ENCODE assay signal across 16 cellular contexts in the genomic region with DNA sequence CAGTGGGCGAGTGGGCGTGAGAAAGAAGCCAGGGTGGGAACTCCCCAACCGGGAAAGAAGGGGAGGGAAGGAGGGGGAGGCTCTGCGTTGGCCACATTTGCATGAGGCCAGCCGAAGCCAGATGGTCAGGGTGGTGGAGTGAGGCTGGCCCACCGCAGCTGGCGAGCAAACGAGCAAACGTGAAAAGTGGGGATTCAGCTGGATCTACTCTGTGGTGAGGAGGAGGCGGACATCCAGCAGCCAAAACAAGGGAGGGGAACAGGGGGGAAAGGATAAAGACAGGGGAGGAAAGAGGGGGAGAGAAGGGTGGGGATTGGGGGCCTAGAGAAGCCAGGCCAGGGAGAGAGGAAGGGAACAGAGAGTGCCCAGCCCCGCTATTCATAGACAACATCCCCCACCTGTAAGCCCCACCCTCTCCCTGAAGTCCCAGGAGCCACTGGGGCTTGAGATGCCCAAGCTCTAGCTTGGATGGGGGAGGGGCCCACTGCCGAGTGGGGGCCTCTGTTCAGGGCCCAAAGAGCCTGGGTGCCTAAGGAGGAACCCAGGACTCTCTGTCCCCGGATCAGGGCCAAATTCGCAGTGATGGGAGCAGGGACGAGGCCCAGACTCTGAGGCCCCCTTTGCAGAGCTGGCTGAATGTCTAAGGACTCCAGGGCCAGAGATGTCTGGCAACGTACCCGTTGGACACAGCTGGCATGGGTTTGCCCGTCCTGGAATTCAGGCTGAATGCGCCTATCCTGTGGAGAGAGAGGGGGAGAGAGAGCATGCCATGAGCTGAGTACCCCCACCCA. TPM values are rescaled to one million over a fixed set of nuclear protein-coding genes. Genes with fewer than 3 reads are reported as not detected.
DNase-seq lines count a peak whose midpoint lies in the region; ATAC-seq and TF ChIP-seq lines count a peak whose summit lies in the region.
"Had no signal": no experiment of that assay in that cellular context is flagged by ENCODE, and none has a peak within 500 bp of the region (broad histone marks: within the 10 kb centered on the region; RNA-seq: fewer than 3 reads in every experiment).

No MANE protein-coding gene starts in this region.

- H4K20me1 ChIP-seq in BLaER1 treated with 17β-estradiol and CSF1 and Interleukin-3, amounts not matched to agents 10 nM and 100 nM = no peaks in the 10 kb centered on the region; a peak in 3 of 22 replicates
- no peaks in the 10 kb centered on the region for H4K20me1 ChIP-seq in neural cell (ENCODE audit: insufficient read depth)

- TF ChIP-seq EP300 in neural cell (conservative IDR thresholded peaks at IDR 0.05; ENCODE audit: poor library complexity, severe bottlenecking) = no peak

- H3K4me3 ChIP-seq in BLaER1 treated with 17β-estradiol and CSF1 and Interleukin-3, amounts not matched to agents 10 nM and 100 nM = no peak overlapping the region
- H3K4me3 ChIP-seq in dorsolateral prefrontal cortex (no peak overlapping the region), neural cell (ENCODE audit: low read length) (no peak overlapping the region), spleen (no peak overlapping the region)
- H3K4me3 ChIP-seq: gastrocnemius medialis had no signal

- intact Hi-C loops in dorsolateral prefrontal cortex (cut with DNase I) = loop anchor here in 1 of 2 donors (5.0 kb wide), 1 partner anchor 43 kb away; the partner anchor contains the start of gene CPNE5
- intact Hi-C loops in spleen (cut with DNase I; ENCODE audit: low total_unique reads) = no loop called here

- H3K27ac ChIP-seq in BLaER1 treated with 17β-estradiol and CSF1 and Interleukin-3, amounts not matched to agents 10 nM and 100 nM = no peak overlapping the region
- H3K27ac ChIP-seq in dorsolateral prefrontal cortex = peak overlapping the region in 55 of 59 donors; percentile 10 to 90 (median 73)
- H3K27ac ChIP-seq in neural cell (ENCODE audit: low read length) = no peak overlapping the region
- H3K27ac ChIP-seq in spleen = no peak overlapping the region
- H3K27ac ChIP-seq: gastrocnemius medialis, VCaP had no signal

- H3K9me2 ChIP-seq in neural cell (ENCODE audit: insufficient read depth, low read length) = no peaks in the 10 kb centered on the region

- no peak overlapping the region for H2AFZ ChIP-seq in neural cell (ENCODE audit: low read depth, low read length)

- no peak for TF ChIP-seq POLR2A in spleen (IDR thresholded peaks at IDR 0.05)

- TF ChIP-seq CTCF in dorsolateral prefrontal cortex (IDR thresholded peaks at IDR 0.05 in 54 of 56, conservative IDR thresholded peaks at IDR 0.05 in 2 of 56; ENCODE audit: low read depth in 1 of 56, partially characterized antibody in 56 of 56) (no peak), neural cell (IDR thresholded peaks at IDR 0.05; ENCODE audit: poor library complexity, severe bottlenecking) (no peak), spleen (IDR thresholded peaks at IDR 0.05 in 8 of 11, conservative IDR thresholded peaks at IDR 0.05 in 3 of 11) (no peak)

- ATAC-seq in HG03025 (IDR thresholded peaks at IDR 0.05; ENCODE audit: low FRiP score, unreplicated experiment) = no peak
- ATAC-seq: gastrocnemius medialis; left lobe of liver; naive thymus-derived CD8-positive, alpha-beta T cell had no signal

- 51 to 75% (median 70%) methylated on average over 19 of the region's 19 CpGs for WGBS in spleen, 5 donors

- H3F3A ChIP-seq in neural cell (ENCODE audit: insufficient read depth, low read length, poor library complexity, severe bottlenecking) = no peaks in the 10 kb centered on the region

- peak; percentile 69 for DNase-seq in NCI-H2227 (lab: John Stamatoyannopoulos, UW; ENCODE audit: unreplicated experiment)
- DNase-seq in dorsolateral prefrontal cortex = peak in 8 of 10 donors; percentile 26 to 70 (median 58)
- DNase-seq in islet precursor cell = no peak
- no peak for DNase-seq in spleen
- no peak for DNase-seq in activated CD8-positive, alpha-beta memory T cell treated with anti-CD3 and anti-CD28 coated beads for 24 hours
- DNase-seq: activated naive CD4-positive, alpha-beta T cell treated with anti-CD3 and anti-CD28 coated beads, Interleukin-2, amount 10 ng/mL, durations not matched to agents 7 days and 5 days; COR-L47; gastrocnemius medialis; MM.1S; naive thymus-derived CD8-positive, alpha-beta T cell; small intestine had no signal

- no peaks in the 10 kb centered on the region for H3K9me3 ChIP-seq in BLaER1 treated with 17β-estradiol and CSF1 and Interleukin-3, amounts not matched to agents 10 nM and 100 nM (replicated peaks in 1 of 11)
- H3K9me3 ChIP-seq in neural cell (ENCODE audit: low read length) (no peaks in the 10 kb centered on the region), spleen (no peaks in the 10 kb centered on the region)
- H3K9me3 ChIP-seq: gastrocnemius medialis had no signal

- peaks cover 5 to 22% (median 11%) of the 10 kb centered on the region in 10 experiments; a peak in 18 of 20 replicates for H3K4me1 ChIP-seq in BLaER1 treated with 17β-estradiol and CSF1 and Interleukin-3, amounts not matched to agents 10 nM and 100 nM
- peaks cover 0 to 22% (median 5%) of the 10 kb centered on the region in 6 donors for H3K4me1 ChIP-seq in spleen
- H3K4me1 ChIP-seq: gastrocnemius medialis had no signal

- 0 out of 22 replicates have a peak overlapping the region, but pooled peaks of 1 of the 11 experiments have one; percentile 17 for H3K9ac ChIP-seq in BLaER1 treated with 17β-estradiol and CSF1 and Interleukin-3, amounts not matched to agents 10 nM and 100 nM
- H3K9ac ChIP-seq in neural cell (ENCODE audit: low read length) = peak overlapping the region; percentile 30

- H3K4me2 ChIP-seq in BLaER1 treated with 17β-estradiol and CSF1 and Interleukin-3, amounts not matched to agents 10 nM and 100 nM = peak overlapping the region; percentile 27 to 49 (median 42); a peak in 20 of 22 replicates
- no peak overlapping the region for H3K4me2 ChIP-seq in neural cell (ENCODE audit: low read length)

- H3K36me3 ChIP-seq in BLaER1 treated with 17β-estradiol and CSF1 and Interleukin-3, amounts not matched to agents 10 nM and 100 nM = no peaks in the 10 kb centered on the region
- no peaks in the 10 kb centered on the region for H3K36me3 ChIP-seq in neural cell (ENCODE audit: insufficient read depth, low read length)
- H3K36me3 ChIP-seq in spleen = no peaks in the 10 kb centered on the region
- H3K36me3 ChIP-seq: gastrocnemius medialis had no signal

- H3K27me3 ChIP-seq in BLaER1 treated with 17β-estradiol and CSF1 and Interleukin-3, amounts not matched to agents 10 nM and 100 nM = peaks cover 0 to 4% (median 0%) of the 10 kb centered on the region in 11 experiments; a peak in 2 of 22 replicates
- H3K27me3 ChIP-seq in dorsolateral prefrontal cortex (no peaks in the 10 kb centered on the region), neural cell (ENCODE audit: insufficient read depth, low read depth, low read length) (no peaks in the 10 kb centered on the region), spleen (replicated peaks in 1 of 7) (peaks cover 0 to 39% (median 0%) of the 10 kb centered on the region in 7 donors)
- H3K27me3 ChIP-seq: gastrocnemius medialis had no signal

- TF ChIP-seq RAD21 in neural cell (conservative IDR thresholded peaks at IDR 0.05) = no peak

- H3K79me2 ChIP-seq in neural cell (replicated peaks; ENCODE audit: insufficient read depth, low read length) = no peaks in the 10 kb centered on the region

TF ChIP-seq in neural cell, 6 proteins besides CTCF, POLR2A, EP300 and RAD21:
- TF ChIP-seq EZH2 (IDR thresholded peaks at IDR 0.05; ENCODE audit: borderline replicate concordance, insufficient read depth, low read length, poor library complexity, severe bottlenecking) (no peak), SMC3 (conservative IDR thresholded peaks at IDR 0.05; ENCODE audit: poor library complexity) (no peak), REST (IDR thresholded peaks at IDR 0.05; ENCODE audit: borderline replicate concordance) (no peak), MXI1 (conservative IDR thresholded peaks at IDR 0.05; ENCODE audit: poor library complexity, severe bottlenecking) (no peak), TAF1 (IDR thresholded peaks at IDR 0.05; ENCODE audit: low read depth) (no peak), POLR2AphosphoS5 (IDR thresholded peaks at IDR 0.05) (no peak)

RNA-seq across cellular contexts. Expression of gene CPNE5, which starts 45.1 kb away (rescaled TPM):
- total RNA-seq in dorsolateral prefrontal cortex (100 to 1,000 TPM in 69 of 120 experiments, 10 to 100 TPM in 51; 48.5 to 145 (median 105) TPM), spleen (10 to 100 TPM; 18.1 to 33.4 (median 23.4) TPM)
- polyA plus RNA-seq in neural cell (8.7 and 9.5 TPM in 2 replicates), spleen (10 to 100 TPM in 2 of 3 donors, 1 to 10 TPM in 1; 9.5 to 15.6 (median 11.9) TPM)
- 9.3 and 11.5 TPM in 2 replicates for polyA minus RNA-seq in neural cell

Comparison
In these comparisons a context has a peak if more than half of its experiments do, and no peak if none do; other contexts are left out.
1. H3K27ac ChIP-seq: peak in dorsolateral prefrontal cortex (55 of 59); none in BLaER1 treated with 17β-estradiol and CSF1 and Interleukin-3, amounts not matched to agents 10 nM and 100 nM (0 of 11), neural cell (single experiment) and spleen (0 of 8).
2. DNase-seq: peak in NCI-H2227 (single experiment) and dorsolateral prefrontal cortex (8 of 10); none in islet precursor cell (single experiment), spleen (single experiment) and activated CD8-positive, alpha-beta memory T cell treated with anti-CD3 and anti-CD28 coated beads for 24 hours (single experiment).